In genomic region chr14:50830044-50830931, GRCh38 we compare ENCODE assay signal across 9 cellular contexts. TPM values are rescaled to one million over a fixed set of nuclear protein-coding genes. Genes with fewer than 3 reads are reported as not detected.
A peak's percentile ranks its signal among the peaks of the same experiment; 100 is the strongest.
DNase-seq lines count a peak whose midpoint lies in the region; ATAC-seq and TF ChIP-seq lines count a peak whose summit lies in the region.
"Had no signal": no experiment of that assay in that cellular context is flagged by ENCODE, and none has a peak within 500 bp of the region (broad histone marks: within the 10 kb centered on the region; RNA-seq: fewer than 3 reads in every experiment).

No MANE protein-coding gene starts in this region.

- H3K27me3 Mint-ChIP-seq in activated naive CD8-positive, alpha-beta T cell treated with anti-CD3 and anti-CD28 coated beads for 36 hours: no peaks in the 10 kb centered on the region

- H3K4me1 Mint-ChIP-seq in activated naive CD8-positive, alpha-beta T cell treated with anti-CD3 and anti-CD28 coated beads for 36 hours: peaks cover 66% of the 10 kb centered on the region

- peak overlapping the region; percentile 77 for H3K9ac ChIP-seq in HUES64 (ENCODE audit: low read depth, low read length)

- intact Hi-C loops in heart right ventricle (cut with DNase I): loop anchor here in 1 of 10 donors (5.0 kb wide), 1 partner anchor 38 kb away; no protein-coding TSS in a partner anchor
- intact Hi-C loops in posterior vena cava (cut with DNase I): no loop called here
- intact Hi-C loops in vagina (cut with DNase I): no loop called here

- DNase-seq in D341Med (ENCODE audit: low spot score): peak; percentile 82
- peak; percentile 52 for DNase-seq in SK-N-DZ (ENCODE audit: low spot score)
- DNase-seq in activated naive CD8-positive, alpha-beta T cell treated with anti-CD3 and anti-CD28 coated beads for 36 hours: peak; percentile 73
- peak; percentile 52 to 60 for DNase-seq in heart right ventricle
- DNase-seq in posterior vena cava (ENCODE audit: low spot score): peak; percentile 87
- DNase-seq in vagina (ENCODE audit: extremely low spot score in 2 of 2): no peak

- H3K9me3 ChIP-seq in HUES64 (ENCODE audit: insufficient read depth, low read depth, low read length): no peaks in the 10 kb centered on the region
- no peaks in the 10 kb centered on the region for H3K9me3 ChIP-seq in heart right ventricle
- H3K9me3 ChIP-seq in vagina: no peaks in the 10 kb centered on the region

- TF ChIP-seq CTCF in heart right ventricle (IDR thresholded peaks at IDR 0.05) (no peak), vagina (IDR thresholded peaks at IDR 0.05) (no peak)

- H3K27me3 ChIP-seq in HUES64 (ENCODE audit: insufficient read depth, low read length) (peaks cover 91% of the 10 kb centered on the region), heart right ventricle (no peaks in the 10 kb centered on the region), vagina (no peaks in the 10 kb centered on the region)

- ATAC-seq in GM21423 (IDR thresholded peaks at IDR 0.05; ENCODE audit: unreplicated experiment) (peak; percentile 30), heart right ventricle (peak; percentile 55 to 69 (median 64))

- H3K36me3 Mint-ChIP-seq in activated naive CD8-positive, alpha-beta T cell treated with anti-CD3 and anti-CD28 coated beads for 36 hours: peaks cover 24% of the 10 kb centered on the region

- H3K4me3 ChIP-seq in HUES64 (ENCODE audit: low read length) (peak overlapping the region; percentile 67), heart right ventricle (peak overlapping the region; percentile 75 to 99 (median 92)), vagina (peak overlapping the region; percentile 57 to 99)

- H3K36me3 ChIP-seq in HUES64 (ENCODE audit: insufficient read depth, low read length) (no peaks in the 10 kb centered on the region), heart right ventricle (peaks cover 0 to 8% (median 0%) of the 10 kb centered on the region in 9 donors), vagina (no peaks in the 10 kb centered on the region)

- H3K27ac Mint-ChIP-seq in activated naive CD8-positive, alpha-beta T cell treated with anti-CD3 and anti-CD28 coated beads for 36 hours: peak overlapping the region; percentile 84

- no peaks in the 10 kb centered on the region for H3K9me3 Mint-ChIP-seq in activated naive CD8-positive, alpha-beta T cell treated with anti-CD3 and anti-CD28 coated beads for 36 hours

- TF ChIP-seq POLR2A in vagina (IDR thresholded peaks at IDR 0.05): no peak

- under 1% methylated on average over 93 of the region's 93 CpGs for WGBS in HUES64
- WGBS in heart right ventricle, 2 donors: 1% methylated on average over 82 to 93 of the region's 93 CpGs

- peak overlapping the region; percentile 96 for H3K4me3 Mint-ChIP-seq in activated naive CD8-positive, alpha-beta T cell treated with anti-CD3 and anti-CD28 coated beads for 36 hours

- peaks cover 15% of the 10 kb centered on the region; the same call in 1 of the 2 replicates for H3K4me1 ChIP-seq in HUES64 (ENCODE audit: insufficient read depth, low read length)
- H3K4me1 ChIP-seq in heart right ventricle: peaks cover 0 to 50% (median 21%) of the 10 kb centered on the region in 9 donors
- peaks cover 30% of the 10 kb centered on the region for H3K4me1 ChIP-seq in vagina

- peak overlapping the region; percentile 88; the same call in 1 of the 2 replicates for H3K27ac ChIP-seq in HUES64 (ENCODE audit: low read depth, low read length)
- peak overlapping the region; percentile 81 to 99 (median 94) for H3K27ac ChIP-seq in heart right ventricle
- H3K27ac ChIP-seq in vagina: peak overlapping the region; percentile 90

RNA-seq across cellular contexts. Expression of gene NIN, which starts 0.7 kb away (rescaled TPM):
- polyA plus RNA-seq in HUES64 (2013, experiment 1 of 2): 12.3 TPM
- 13.1 TPM for polyA plus RNA-seq in HUES64 (2013, experiment 2 of 2)
- polyA plus RNA-seq in SK-N-DZ (2014; cell fraction: cytosol; rRNA removed): 11.7 and 22.0 TPM in 2 replicates
- polyA plus RNA-seq in SK-N-DZ (2014; cell fraction: nucleus; rRNA removed): 17.3 and 21.4 TPM in 2 replicates
- 10 to 100 TPM; 66.6 to 67.9 TPM for total RNA-seq in activated naive CD8-positive, alpha-beta T cell treated with anti-CD3 and anti-CD28 coated beads for 36 hours
- total RNA-seq in heart right ventricle: 10 to 100 TPM; 20.2 to 38.7 (median 26.6) TPM
- 10 to 100 TPM in 1 of 2 donors, 1 to 10 TPM in 1; 4.0 to 14.3 TPM for polyA plus RNA-seq in heart right ventricle
- total RNA-seq in posterior vena cava: 10 to 100 TPM; 34.9 to 45.9 TPM
- 29.5 TPM for total RNA-seq in vagina

RNA-seq across cellular contexts. Expression of gene ABHD12B, which starts 41.6 kb away (rescaled TPM):
- 7.7 TPM for polyA plus RNA-seq in HUES64 (2013, experiment 1 of 2)
- 9.6 TPM for polyA plus RNA-seq in HUES64 (2013, experiment 2 of 2)
- not detected in 2 replicates for polyA plus RNA-seq in SK-N-DZ (2014; cell fraction: cytosol; rRNA removed)
- polyA plus RNA-seq in SK-N-DZ (2014; cell fraction: nucleus; rRNA removed): 0.40 TPM in 1 of 2 replicates, not detected in the other
- not detected for total RNA-seq in activated naive CD8-positive, alpha-beta T cell treated with anti-CD3 and anti-CD28 coated beads for 36 hours
- total RNA-seq in heart right ventricle (not detected), posterior vena cava (not detected), vagina (not detected)
- not detected for polyA plus RNA-seq in heart right ventricle
- total RNA-seq: dermis microvascular lymphatic vessel endothelial cell had no signal

Comparison
In these comparisons a context has a peak if more than half of its experiments do, and no peak if none do; other contexts are left out.
1. DNase-seq: peak in D341Med (single experiment), SK-N-DZ (single experiment), activated naive CD8-positive, alpha-beta T cell treated with anti-CD3 and anti-CD28 coated beads for 36 hours (single experiment), heart right ventricle (2 of 2) and posterior vena cava (single experiment); none in vagina (0 of 2).
2. Peak in every context shown above with its lines, with median percentiles within 50 percentile points of each other: H3K27ac ChIP-seq and H3K4me3 ChIP-seq.